ENCODE assay signal across 35 cellular contexts in the genomic region with DNA sequence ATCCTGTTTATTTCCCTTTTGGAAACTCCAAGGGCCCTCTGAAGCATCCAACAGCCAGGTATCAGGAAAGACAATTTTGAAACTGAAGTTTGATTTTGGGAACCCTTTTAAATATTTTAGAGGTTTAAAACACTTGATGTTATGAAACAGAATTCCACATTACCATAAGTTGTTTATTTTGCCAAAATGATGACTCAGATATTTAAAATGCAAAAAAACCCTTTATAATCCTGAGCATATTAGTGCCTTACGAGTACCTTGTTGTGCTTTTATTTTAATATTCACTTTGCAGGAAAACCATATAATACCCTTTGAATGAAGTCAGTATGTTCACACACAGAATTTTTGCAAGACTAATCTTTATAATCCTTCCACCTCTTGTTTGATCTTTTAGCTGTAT.
"Had no signal": no experiment of that assay in that cellular context is flagged by ENCODE, and none has a peak within 500 bp of the region (broad histone marks: within the 10 kb centered on the region; RNA-seq: fewer than 3 reads in every experiment).

No MANE protein-coding gene starts in this region.

- H3K9me3 ChIP-seq: MG63 had no signal

- H3K27me3 ChIP-seq: MG63 had no signal

- H3K36me3 ChIP-seq: MG63 had no signal

- H3K4me3 ChIP-seq: MG63 had no signal

- DNase-seq: Karpas-422, Kasumi-1, MG63, MM.1S, MV-4-11, NCI-H1048, NCI-H1092, NCI-H1092 treated with DMSO at 0.1 percent for 48 hours, NCI-H1105, NCI-H1105 treated with DMSO at 0.1 percent for 48 hours, NCI-H1417, NCI-H1417 treated with DMSO at 0.1 percent for 48 hours, NCI-H1436, NCI-H1436 treated with DMSO at 0.1 percent for 48 hours, NCI-H146, NCI-H1694, NCI-H1694 treated with DMSO at 0.1 percent for 48 hours, NCI-H187, NCI-H187 treated with DMSO at 0.1 percent for 48 hours, NCI-H1930, NCI-H2029, NCI-H2029 treated with DMSO at 0.1 percent for 48 hours, NCI-H2081, NCI-H2081 treated with DMSO at 0.1 percent for 48 hours, NCI-H2107, NCI-H2171, NCI-H2171 treated with DMSO at 0.1 percent for 48 hours, NCI-H2227 treated with DMSO at 0.1 percent for 48 hours, NCI-H226, NCI-H345, NCI-H446, NCI-H446 treated with DMSO at 0.1 percent for 48 hours, NCI-H510A, NCI-H510A treated with DMSO at 0.1 percent for 48 hours, NCI-H524 had no signal
